Comparison of ENCODE assay signal across 19 cellular contexts in genomic region chr17:30982855-30983254, GRCh38. TPM values are rescaled to one million over a fixed set of nuclear protein-coding genes. Genes with fewer than 3 reads are reported as not detected.
DNase-seq lines count a peak whose midpoint lies in the region; ATAC-seq and TF ChIP-seq lines count a peak whose summit lies in the region.
"Had no signal": no experiment of that assay in that cellular context is flagged by ENCODE, and none has a peak within 500 bp of the region (broad histone marks: within the 10 kb centered on the region; RNA-seq: fewer than 3 reads in every experiment).

No MANE protein-coding gene starts in this region.

- no peak for DNase-seq in activated T-cell treated with anti-CD3 and anti-CD28 coated beads, Interleukin-2, amount 50 U/mL, for 24 hours
- DNase-seq in activated T-cell treated with anti-CD3 and anti-CD28 coated beads, Interleukin-2, amount 50 U/mL, for 1 hour: no peak
- DNase-seq in MCF 10A (ENCODE audit: unreplicated experiment) (no peak), breast epithelium (ENCODE audit: low spot score in 2 of 2) (no peak), HFFc6 (no peak)
- DNase-seq: ACHN; BE2C; C1 segment of cervical spinal cord; CD4-positive, CD25-positive, alpha-beta regulatory T cell; CD8-positive, alpha-beta memory T cell; COR-L47; DMS 273 treated with DMSO at 0.1 percent for 48 hours; DMS53; DND-41; EL had no signal

- no peak for ATAC-seq in GM21515 (IDR thresholded peaks at IDR 0.05; ENCODE audit: unreplicated experiment)

- H3K27ac ChIP-seq in breast epithelium: no peak overlapping the region

- no peaks in the 10 kb centered on the region for H3K9me3 Mint-ChIP-seq in activated T-cell treated with anti-CD3 and anti-CD28 coated beads, Interleukin-2, amount 50 U/mL, for 24 hours
- H3K9me3 Mint-ChIP-seq in MCF 10A (ENCODE audit: unreplicated experiment) (no peaks in the 10 kb centered on the region), HFFc6 (no peaks in the 10 kb centered on the region)
- no peaks in the 10 kb centered on the region for H3K9me3 Mint-ChIP-seq in dendritic cell treated with granulocyte-macrophage colony-stimulating factor and Interleukin-4, amounts not matched to agents 40 ng/mL and 50 ng/mL, for 4 days
- H3K9me3 Mint-ChIP-seq: CD4-positive, CD25-positive, alpha-beta regulatory T cell; CD8-positive, alpha-beta memory T cell had no signal

- TF ChIP-seq CTCF in MCF 10A (IDR thresholded peaks at IDR 0.05; ENCODE audit: unreplicated experiment) (no peak), breast epithelium (IDR thresholded peaks at IDR 0.05) (no peak), HFFc6 (IDR thresholded peaks at IDR 0.05) (no peak)

- peak overlapping the region; percentile 80 for H3K27ac Mint-ChIP-seq in activated T-cell treated with anti-CD3 and anti-CD28 coated beads, Interleukin-2, amount 50 U/mL, for 24 hours
- H3K27ac Mint-ChIP-seq in MCF 10A (ENCODE audit: low read depth, unreplicated experiment): peak overlapping the region; percentile 16
- peak overlapping the region; percentile 26 for H3K27ac Mint-ChIP-seq in dendritic cell treated with granulocyte-macrophage colony-stimulating factor and Interleukin-4, amounts not matched to agents 40 ng/mL and 50 ng/mL, for 4 days
- H3K27ac Mint-ChIP-seq in HFFc6: no peak overlapping the region
- H3K27ac Mint-ChIP-seq: H9 had no signal

- no peak overlapping the region for H3K4me3 Mint-ChIP-seq in activated T-cell treated with anti-CD3 and anti-CD28 coated beads, Interleukin-2, amount 50 U/mL, for 24 hours
- H3K4me3 Mint-ChIP-seq in MCF 10A (ENCODE audit: unreplicated experiment) (no peak overlapping the region), HFFc6 (no peak overlapping the region)
- H3K4me3 Mint-ChIP-seq in dendritic cell treated with granulocyte-macrophage colony-stimulating factor and Interleukin-4, amounts not matched to agents 40 ng/mL and 50 ng/mL, for 4 days: no peak overlapping the region
- H3K4me3 Mint-ChIP-seq: CD4-positive, CD25-positive, alpha-beta regulatory T cell; CD8-positive, alpha-beta memory T cell; H9 had no signal

- no peaks in the 10 kb centered on the region for H3K36me3 ChIP-seq in breast epithelium
- H3K36me3 ChIP-seq: BE2C had no signal

- H3K4me1 ChIP-seq in breast epithelium: no peaks in the 10 kb centered on the region
- H3K4me1 ChIP-seq: BE2C had no signal

- TF ChIP-seq POLR2A in breast epithelium (IDR thresholded peaks at IDR 0.05): no peak

- H3K4me1 Mint-ChIP-seq in activated T-cell treated with anti-CD3 and anti-CD28 coated beads, Interleukin-2, amount 50 U/mL, for 24 hours (ENCODE audit: low read depth): peaks cover 12% of the 10 kb centered on the region
- H3K4me1 Mint-ChIP-seq in MCF 10A (ENCODE audit: insufficient read depth, unreplicated experiment) (peaks cover 29% of the 10 kb centered on the region), HFFc6 (ENCODE audit: low read depth) (no peaks in the 10 kb centered on the region)
- peaks cover 19% of the 10 kb centered on the region for H3K4me1 Mint-ChIP-seq in dendritic cell treated with granulocyte-macrophage colony-stimulating factor and Interleukin-4, amounts not matched to agents 40 ng/mL and 50 ng/mL, for 4 days (ENCODE audit: low read depth)

- no peaks in the 10 kb centered on the region for H3K27me3 ChIP-seq in breast epithelium
- H3K27me3 ChIP-seq: BE2C had no signal

- no peaks in the 10 kb centered on the region for H3K27me3 Mint-ChIP-seq in activated T-cell treated with anti-CD3 and anti-CD28 coated beads, Interleukin-2, amount 50 U/mL, for 24 hours
- H3K27me3 Mint-ChIP-seq in MCF 10A (ENCODE audit: insufficient read depth, unreplicated experiment) (no peaks in the 10 kb centered on the region), HFFc6 (ENCODE audit: insufficient read depth) (no peaks in the 10 kb centered on the region; the same call in 1 of the 2 replicates)
- no peaks in the 10 kb centered on the region for H3K27me3 Mint-ChIP-seq in dendritic cell treated with granulocyte-macrophage colony-stimulating factor and Interleukin-4, amounts not matched to agents 40 ng/mL and 50 ng/mL, for 4 days
- H3K27me3 Mint-ChIP-seq: CD4-positive, CD25-positive, alpha-beta regulatory T cell; CD8-positive, alpha-beta memory T cell had no signal

- no peak overlapping the region for H3K4me3 ChIP-seq in breast epithelium
- H3K4me3 ChIP-seq: GM12878 had no signal

- intact Hi-C loops in MCF 10A (cut with micrococcal nuclease) (no loop called here), breast epithelium (cut with DNase I; ENCODE audit: low total_unique reads) (no loop called here)
- intact Hi-C loops in dendritic cell treated with granulocyte-macrophage colony-stimulating factor and Interleukin-4, amounts not matched to agents 40 ng/mL and 50 ng/mL, for 4 days (cut with micrococcal nuclease): no loop called here

- POLR2A ChIA-PET in MCF 10A (lab: Yijun Ruan, JAX): interaction anchor here (0.6 kb wide), 1 partner anchor 24 kb away, joined by 4 read pairs; no protein-coding TSS in a partner anchor

- H3K36me3 Mint-ChIP-seq in activated T-cell treated with anti-CD3 and anti-CD28 coated beads, Interleukin-2, amount 50 U/mL, for 24 hours (ENCODE audit: low read depth): no peaks in the 10 kb centered on the region
- H3K36me3 Mint-ChIP-seq in MCF 10A (ENCODE audit: insufficient read depth, unreplicated experiment) (peaks cover 37% of the 10 kb centered on the region), HFFc6 (ENCODE audit: low read depth) (peaks cover 14% of the 10 kb centered on the region)
- peaks cover 57% of the 10 kb centered on the region for H3K36me3 Mint-ChIP-seq in dendritic cell treated with granulocyte-macrophage colony-stimulating factor and Interleukin-4, amounts not matched to agents 40 ng/mL and 50 ng/mL, for 4 days (ENCODE audit: low read depth)

- BruUV-seq in MCF 10A (replicated peaks; lab: Mats Ljungman, UMichigan): no TSS peak

- CTCF ChIA-PET in MCF 10A (lab: Yijun Ruan, JAX): no interaction called here

- no peaks in the 10 kb centered on the region for H3K9me3 ChIP-seq in breast epithelium
- H3K9me3 ChIP-seq: BE2C had no signal

RNA-seq across cellular contexts. Expression of gene RNF135, which starts 12.0 kb away (rescaled TPM):
- total RNA-seq in MCF 10A (2022) (20.1 and 31.0 TPM in 2 replicates), breast epithelium (10 to 100 TPM; 29.2 to 50.2 (median 33.1) TPM)
- total RNA-seq in HFFc6 (2021; fragmentation: NEBNext Ultra II Directional; extraction: Animal tissue kit (Norgen Biotek cat#: 25700)): 10 to 100 TPM; 10.4 to 12.1 (median 11.8) TPM
